In the genomic region with DNA sequence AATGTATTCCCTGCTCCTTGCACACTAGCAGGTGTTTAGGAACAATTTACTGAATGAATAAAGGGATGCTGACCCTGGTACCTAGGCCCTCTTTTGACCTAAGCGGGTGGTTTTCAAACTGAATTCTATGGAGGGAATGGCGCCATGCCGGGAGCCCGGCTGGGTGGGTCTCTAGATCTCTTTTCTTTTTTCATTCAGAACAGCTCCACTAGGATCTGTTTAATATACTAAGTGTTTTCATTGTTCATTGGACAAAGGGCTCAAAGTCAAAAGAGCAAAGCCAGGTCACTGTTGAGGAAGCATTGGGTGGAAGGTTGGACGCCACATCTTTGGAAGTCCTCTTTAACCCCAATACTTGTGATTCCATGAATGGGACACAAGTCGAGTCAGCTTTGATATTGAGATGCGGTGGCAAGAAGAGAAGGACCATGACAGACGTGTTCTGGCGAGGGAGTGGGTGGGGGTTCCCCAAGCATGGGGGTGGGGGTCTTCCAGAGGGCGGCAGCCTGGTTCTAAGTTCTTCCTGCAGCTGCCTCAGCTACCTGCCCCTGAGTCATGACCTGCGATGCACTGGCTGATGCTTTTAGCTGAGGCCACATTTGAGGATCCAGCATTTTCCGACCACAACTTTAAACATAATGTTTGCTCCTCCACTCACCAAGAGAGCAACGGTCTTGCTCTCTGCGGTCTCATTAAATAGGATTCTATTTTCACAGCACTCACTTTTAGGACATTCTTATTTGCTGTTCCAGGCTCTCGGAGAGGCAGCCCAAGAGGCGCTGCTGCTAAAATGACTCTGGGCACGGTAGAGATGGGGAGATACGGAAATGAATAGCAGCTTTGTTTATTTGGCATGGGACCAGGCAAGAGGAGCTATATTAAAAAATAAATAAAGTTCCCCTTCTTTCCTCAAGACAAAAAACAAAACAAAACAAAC, we compare ENCODE assay signal across 21 cellular contexts.
A peak's percentile ranks its signal among the peaks of the same experiment; 100 is the strongest.
DNase-seq lines count a peak whose midpoint lies in the region; ATAC-seq and TF ChIP-seq lines count a peak whose summit lies in the region.
"Had no signal": no experiment of that assay in that cellular context is flagged by ENCODE, and none has a peak within 500 bp of the region (broad histone marks: within the 10 kb centered on the region; RNA-seq: fewer than 3 reads in every experiment).

No MANE protein-coding gene starts in this region.

- no peaks in the 10 kb centered on the region for H3K4me1 Mint-ChIP-seq in activated naive CD4-positive, alpha-beta T cell treated with anti-CD3 and anti-CD28 coated beads, Interleukin-2, amount 50 U/mL, for 24 hours
- H3K4me1 Mint-ChIP-seq: activated naive CD4-positive, alpha-beta T cell treated with anti-CD3 and anti-CD28 coated beads, Interleukin-2, amount 10 ng/mL, durations not matched to agents 7 days and 5 days; memory B cell; natural killer cell had no signal

- TF ChIP-seq CTCF in fibroblast of villous mesenchyme (IDR thresholded peaks at IDR 0.05; ENCODE audit: insufficient read depth, low read depth, low read length): no peak
- no peak for TF ChIP-seq CTCF in vagina (IDR thresholded peaks at IDR 0.05)

- no peak overlapping the region for H3K27ac ChIP-seq in SJSA1
- peak overlapping the region; percentile 45 for H3K27ac ChIP-seq in vagina
- H3K27ac ChIP-seq: C4-2B, colonic mucosa, parathyroid adenoma, skin epidermis had no signal

- H3K4me1 ChIP-seq in SJSA1 (replicated peaks) (peaks cover 29% of the 10 kb centered on the region), vagina (peaks cover 12% of the 10 kb centered on the region)
- H3K4me1 ChIP-seq: colonic mucosa, parathyroid adenoma had no signal

- no peaks in the 10 kb centered on the region for H3K36me3 Mint-ChIP-seq in activated naive CD4-positive, alpha-beta T cell treated with anti-CD3 and anti-CD28 coated beads, Interleukin-2, amount 50 U/mL, for 24 hours
- no peaks in the 10 kb centered on the region for H3K36me3 Mint-ChIP-seq in activated naive CD4-positive, alpha-beta T cell treated with anti-CD3 and anti-CD28 coated beads, Interleukin-2, amount 50 U/mL, for 72 hours
- H3K36me3 Mint-ChIP-seq: activated naive CD4-positive, alpha-beta T cell treated with anti-CD3 and anti-CD28 coated beads, Interleukin-2, amount 10 ng/mL, durations not matched to agents 7 days and 5 days; natural killer cell had no signal

- no peak overlapping the region for H3K27ac Mint-ChIP-seq in activated naive CD4-positive, alpha-beta T cell treated with anti-CD3 and anti-CD28 coated beads, Interleukin-2, amount 50 U/mL, for 24 hours
- H3K27ac Mint-ChIP-seq in activated naive CD4-positive, alpha-beta T cell treated with anti-CD3 and anti-CD28 coated beads, Interleukin-2, amount 50 U/mL, for 72 hours: no peak overlapping the region
- H3K27ac Mint-ChIP-seq: activated CD4-positive, alpha-beta memory T cell treated with anti-CD3 and anti-CD28 coated beads, Interleukin-2, amount 10 ng/mL, durations not matched to agents 7 days and 5 days; activated naive CD4-positive, alpha-beta T cell treated with anti-CD3 and anti-CD28 coated beads, Interleukin-2, amount 10 ng/mL, durations not matched to agents 7 days and 5 days; memory B cell; natural killer cell had no signal

- no peaks in the 10 kb centered on the region for H3K9me3 Mint-ChIP-seq in activated naive CD4-positive, alpha-beta T cell treated with anti-CD3 and anti-CD28 coated beads, Interleukin-2, amount 50 U/mL, for 24 hours
- no peaks in the 10 kb centered on the region for H3K9me3 Mint-ChIP-seq in activated naive CD4-positive, alpha-beta T cell treated with anti-CD3 and anti-CD28 coated beads, Interleukin-2, amount 50 U/mL, for 72 hours
- H3K9me3 Mint-ChIP-seq: activated naive CD4-positive, alpha-beta T cell treated with anti-CD3 and anti-CD28 coated beads, Interleukin-2, amount 10 ng/mL, durations not matched to agents 7 days and 5 days; natural killer cell had no signal

- H3K36me3 ChIP-seq in SJSA1 (no peaks in the 10 kb centered on the region), vagina (no peaks in the 10 kb centered on the region)
- H3K36me3 ChIP-seq: colonic mucosa, MG63 had no signal

- peaks cover under 1% of the 10 kb centered on the region for H3K27me3 Mint-ChIP-seq in activated naive CD4-positive, alpha-beta T cell treated with anti-CD3 and anti-CD28 coated beads, Interleukin-2, amount 50 U/mL, for 24 hours

- no peak for DNase-seq in activated naive CD4-positive, alpha-beta T cell treated with anti-CD3 and anti-CD28 coated beads, Interleukin-2, amount 50 U/mL, for 72 hours (ENCODE audit: low spot score in 2 of 2)
- DNase-seq in SJSA1 (ENCODE audit: low read depth in 1 of 2, low spot score in 2 of 2) (peak; percentile 66 to 79), fibroblast of villous mesenchyme (ENCODE audit: low read depth) (peak; percentile 69), vagina (ENCODE audit: extremely low spot score in 2 of 2) (no peak), kidney tubule cell (ENCODE audit: low spot score) (no peak), COR-L47 (lab: John Stamatoyannopoulos, UW) (no peak)
- no peak for DNase-seq in stimulated activated naive CD4-positive, alpha-beta T cell (lab: John Stamatoyannopoulos, UW)
- DNase-seq: activated CD4-positive, alpha-beta memory T cell treated with anti-CD3 and anti-CD28 coated beads, Interleukin-2, amount 10 ng/mL, durations not matched to agents 7 days and 5 days; activated naive CD4-positive, alpha-beta T cell treated with anti-CD3 and anti-CD28 coated beads, Interleukin-2, amount 10 ng/mL, durations not matched to agents 7 days and 5 days; colonic mucosa; HCEC 1CT; kidney; MG63; natural killer cell; NCI-H526; stimulated activated CD4-positive, alpha-beta T cell treated with anti-CD3 and anti-CD28 coated beads, Interleukin-4, amount 100 ng/mL, for 24 hours had no signal

- H3K9me3 ChIP-seq in SJSA1 (replicated peaks): no peaks in the 10 kb centered on the region
- H3K9me3 ChIP-seq in vagina: no peaks in the 10 kb centered on the region
- H3K9me3 ChIP-seq: colonic mucosa, MG63 had no signal

- intact Hi-C loops in vagina (cut with DNase I): no loop called here

- no peak overlapping the region for H3K4me3 ChIP-seq in SJSA1
- H3K4me3 ChIP-seq in fibroblast of villous mesenchyme (ENCODE audit: low read depth, low read length): no peak overlapping the region
- no peak overlapping the region for H3K4me3 ChIP-seq in vagina
- H3K4me3 ChIP-seq: colonic mucosa, MG63, skin epidermis had no signal

- H3K27me3 ChIP-seq in SJSA1 (replicated peaks) (no peaks in the 10 kb centered on the region), vagina (no peaks in the 10 kb centered on the region)
- H3K27me3 ChIP-seq: colonic mucosa, MG63 had no signal

- peak overlapping the region; percentile 20 for H3K4me3 Mint-ChIP-seq in activated naive CD4-positive, alpha-beta T cell treated with anti-CD3 and anti-CD28 coated beads, Interleukin-2, amount 50 U/mL, for 24 hours
- H3K4me3 Mint-ChIP-seq: activated CD4-positive, alpha-beta memory T cell treated with anti-CD3 and anti-CD28 coated beads, Interleukin-2, amount 10 ng/mL, durations not matched to agents 7 days and 5 days; activated naive CD4-positive, alpha-beta T cell treated with anti-CD3 and anti-CD28 coated beads, Interleukin-2, amount 10 ng/mL, durations not matched to agents 7 days and 5 days; memory B cell; natural killer cell had no signal

- ATAC-seq in activated naive CD4-positive, alpha-beta T cell treated with anti-CD3 and anti-CD28 coated beads, Interleukin-2, amount 50 U/mL, for 72 hours: no peak
- ATAC-seq: natural killer cell had no signal

- no peak for TF ChIP-seq POLR2A in vagina (IDR thresholded peaks at IDR 0.05)

Comparison
In these comparisons a context has a peak if more than half of its experiments do, and no peak if none do; other contexts are left out.
1. DNase-seq: peak in SJSA1 (2 of 2) and fibroblast of villous mesenchyme (single experiment); none in activated naive CD4-positive, alpha-beta T cell treated with anti-CD3 and anti-CD28 coated beads, Interleukin-2, amount 50 U/mL, for 72 hours (0 of 2), vagina (0 of 2), stimulated activated naive CD4-positive, alpha-beta T cell (0 of 6), kidney tubule cell (single experiment) and COR-L47 (single experiment).